27 cellular contexts compared by ENCODE assay signal in the genomic region with DNA sequence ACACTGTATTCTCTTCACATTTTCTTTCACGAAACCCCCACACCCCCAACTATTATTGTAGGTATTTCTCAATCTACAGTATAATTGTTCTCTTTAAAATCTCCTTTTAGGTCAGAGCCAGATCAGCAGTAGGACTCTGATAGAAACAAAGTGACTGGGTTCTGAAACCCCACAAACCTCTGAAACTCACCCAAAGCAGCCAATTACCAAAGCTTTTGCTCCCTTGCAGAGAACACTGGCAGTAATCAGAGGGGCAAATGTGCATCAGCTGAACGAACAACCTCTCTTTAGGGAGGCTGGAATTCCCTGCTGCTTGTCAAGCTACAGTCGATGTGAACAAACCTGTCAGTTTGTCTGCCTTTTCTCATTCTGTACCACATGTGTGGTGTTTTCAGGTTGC.
"Had no signal": no experiment of that assay in that cellular context is flagged by ENCODE, and none has a peak within 500 bp of the region (broad histone marks: within the 10 kb centered on the region; RNA-seq: fewer than 3 reads in every experiment).

No MANE protein-coding gene starts in this region.

- FAIRE-seq: astrocyte, colon, endothelial cell of umbilical vein, pancreas had no signal

- H3K9me3 ChIP-seq: neutrophil, pancreas, thyroid gland, upper lobe of right lung had no signal

- ATAC-seq: activated CD4-positive, alpha-beta T cell treated with anti-CD3 and anti-CD28 coated beads for 36 hours; effector memory CD8-positive, alpha-beta T cell; esophagus mucosa; naive thymus-derived CD4-positive, alpha-beta T cell; pancreas; right cardiac atrium; upper lobe of right lung; WTC11 had no signal

- H3K4me3 ChIP-seq: breast epithelium, dorsolateral prefrontal cortex, left ventricle myocardium inferior, pancreas, thyroid gland, upper lobe of right lung had no signal

- H3K27ac ChIP-seq: breast epithelium, dorsolateral prefrontal cortex, left ventricle myocardium inferior, neutrophil, pancreas, thyroid gland, upper lobe of right lung had no signal

- H3K36me3 ChIP-seq: breast epithelium, left ventricle myocardium inferior, neutrophil, pancreas, thyroid gland, upper lobe of right lung had no signal

- DNase-seq: activated CD4-positive, alpha-beta T cell treated with anti-CD3 and anti-CD28 coated beads for 36 hours; activated CD4-positive, alpha-beta T cell treated with anti-CD3 and anti-CD28 coated beads, Interleukin-2, amount 50 U/mL, for 4 hours; activated CD8-positive, alpha-beta memory T cell treated with anti-CD3 and anti-CD28 coated beads, Interleukin-2, amount 50 U/mL, for 48 hours; activated naive CD4-positive, alpha-beta T cell treated with Interleukin-2 at 50 U/mL for 16 hours; activated naive CD8-positive, alpha-beta T cell treated with anti-CD3 and anti-CD28 coated beads for 36 hours; activated T-cell treated with anti-CD3 and anti-CD28 coated beads, Interleukin-2, amount 50 U/mL, for 48 hours; dorsolateral prefrontal cortex; effector memory CD8-positive, alpha-beta T cell; foreskin melanocyte; hippocampal formation; kidney glomerular epithelial cell; left ventricle myocardium inferior; naive thymus-derived CD4-positive, alpha-beta T cell; pancreas; right cardiac atrium; stimulated activated CD4-positive, alpha-beta T cell treated with anti-CD3 and anti-CD28 coated beads, Interleukin-4, amount 100 ng/mL, for 24 hours; substantia nigra; T1000; thyroid gland; upper lobe of right lung had no signal

- H3K27me3 ChIP-seq: breast epithelium, neutrophil, pancreas, thyroid gland, upper lobe of right lung had no signal

- H3K4me1 ChIP-seq: breast epithelium, left ventricle myocardium inferior, pancreas, thyroid gland, upper lobe of right lung had no signal
